ENCODE assay signal across 1 cellular context in genomic region chr17:10292057-10292931, GRCh38.
TF ChIP-seq lines count a peak whose summit lies in the region.

No MANE protein-coding gene starts in this region.

TF ChIP-seq in HCT116, 20 proteins besides CTCF, POLR2A, EP300 and RAD21 (continued from another document):
- TF ChIP-seq REST (IDR thresholded peaks at IDR 0.05; ENCODE audit: low read depth) (no peak), EZH2 (IDR thresholded peaks at IDR 0.05) (no peak), YY1 (IDR thresholded peaks at IDR 0.05; ENCODE audit: extremely low read depth, insufficient replicate concordance, low read depth, low read length) (no peak)
